In the genomic region with DNA sequence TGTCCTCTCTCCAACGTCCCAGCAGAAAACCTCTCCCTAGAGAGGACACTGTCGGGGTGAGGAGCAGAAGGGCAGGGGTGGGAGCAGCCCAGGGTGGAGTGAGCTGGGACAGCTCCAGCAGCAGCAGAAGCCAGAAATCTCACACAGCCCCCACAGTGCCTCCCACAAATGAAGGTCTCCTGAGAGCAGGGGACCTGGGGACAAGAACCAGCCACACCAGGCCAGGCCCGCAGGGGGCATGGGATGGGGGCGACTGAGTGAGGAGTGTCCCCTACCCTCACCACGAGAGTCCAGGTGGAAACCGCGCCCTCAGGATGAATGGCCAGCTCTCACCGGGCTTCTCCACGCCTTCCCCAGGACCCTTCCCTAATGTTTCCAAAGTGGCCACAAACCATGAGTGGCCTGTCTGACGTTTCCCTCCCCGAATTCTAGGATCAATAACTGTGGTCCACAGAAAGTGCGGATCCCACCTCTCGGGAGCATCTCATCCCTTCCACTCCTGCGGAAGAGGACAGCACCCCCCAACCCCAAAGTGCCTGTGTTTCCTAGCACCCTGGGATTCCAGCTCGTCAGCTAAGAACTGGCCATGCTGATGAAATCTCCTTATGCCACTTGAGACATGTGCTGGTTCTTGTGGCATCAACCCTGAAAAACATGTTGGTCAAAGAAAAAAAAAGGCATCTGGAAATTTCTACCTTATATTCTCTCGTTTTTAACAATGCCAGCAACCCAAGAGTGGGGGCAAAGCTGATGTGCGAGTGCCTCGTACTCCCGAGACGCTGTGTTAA, we compare ENCODE assay signal across 12 cellular contexts.
DNase-seq lines count a peak whose midpoint lies in the region; ATAC-seq and TF ChIP-seq lines count a peak whose summit lies in the region.
"Had no signal": no experiment of that assay in that cellular context is flagged by ENCODE, and none has a peak within 500 bp of the region (broad histone marks: within the 10 kb centered on the region; RNA-seq: fewer than 3 reads in every experiment).

No MANE protein-coding gene starts in this region.

- peak overlapping the region; percentile 31 for H3K56ac ChIP-seq in IMR-90 (ENCODE audit: extremely low read depth, insufficient read depth, low read length)

- H3K27me3 Mint-ChIP-seq in CD14-positive monocyte (ENCODE audit: low read depth in 3 of 3) = peaks cover 0 to 4% (median under 1%) of the 10 kb centered on the region in 3 donors
- H3K27me3 Mint-ChIP-seq: naive thymus-derived CD8-positive, alpha-beta T cell had no signal

- TF ChIP-seq POLR2A in IMR-90 (IDR thresholded peaks at IDR 0.05; ENCODE audit: low read depth, low read length) = no peak

- peak overlapping the region; percentile 83 for H3K27ac ChIP-seq in IMR-90 (ENCODE audit: insufficient read depth, low read length)
- H3K27ac ChIP-seq in dorsolateral prefrontal cortex = peak overlapping the region in 32 of 59 donors; percentile 4 to 65 (median 45)
- peak overlapping the region; percentile 98 for H3K27ac ChIP-seq in osteoblast (ENCODE audit: low read depth, low read length)

- H2AK5ac ChIP-seq in IMR-90 (ENCODE audit: low read depth, low read length) = peak overlapping the region; percentile 76

- peaks cover 6 to 23% of the 10 kb centered on the region in 2 donors for H3K36me3 Mint-ChIP-seq in CD14-positive monocyte
- H3K36me3 Mint-ChIP-seq: naive thymus-derived CD8-positive, alpha-beta T cell had no signal

- DNase-seq in CD14-positive monocyte (ENCODE audit: low spot score) = peak; percentile 20
- no peak for DNase-seq in IMR-90
- DNase-seq in dorsolateral prefrontal cortex = peak in 5 of 10 donors; percentile 2 to 36 (median 15)
- DNase-seq in osteoblast (ENCODE audit: insufficient read length, low spot score, missing footprints) = no peak
- DNase-seq in OCI-M1 (lab: John Stamatoyannopoulos, UW) = no peak
- DNase-seq: activated CD4-positive, alpha-beta T cell treated with anti-CD3 and anti-CD28 coated beads, Interleukin-2, amount 50 U/mL, for 1 hour; hippocampal formation; naive thymus-derived CD8-positive, alpha-beta T cell; NCI-H1105 treated with DMSO at 0.1 percent for 48 hours had no signal

- peak overlapping the region; percentile 88 for H4K91ac ChIP-seq in IMR-90 (ENCODE audit: insufficient read depth, low read depth, low read length)

- dilution Hi-C loops in IMR-90 (cut with HindIII; ENCODE audit: low sequenced_read_pairs, unreplicated experiment) = no loop called here

- peak overlapping the region; percentile 66 for H3K18ac ChIP-seq in IMR-90 (ENCODE audit: low read depth, low read length)

- peak overlapping the region; percentile 88 for H2BK5ac ChIP-seq in IMR-90 (ENCODE audit: low read depth, low read length, poor library complexity, severe bottlenecking)

- peak overlapping the region; percentile 93 for H2BK20ac ChIP-seq in IMR-90 (ENCODE audit: low read depth, low read length)

- H4K5ac ChIP-seq in IMR-90 (ENCODE audit: low read depth, low read length) = peak overlapping the region; percentile 54

- peak overlapping the region; percentile 89 for H3K4ac ChIP-seq in IMR-90 (ENCODE audit: low read depth, low read length)

- TF ChIP-seq CTCF in CD14-positive monocyte (IDR thresholded peaks at IDR 0.05) (no peak), IMR-90 (conservative IDR thresholded peaks at IDR 0.05; ENCODE audit: low read depth, low read length) (no peak), dorsolateral prefrontal cortex (IDR thresholded peaks at IDR 0.05 in 54 of 56, conservative IDR thresholded peaks at IDR 0.05 in 2 of 56; ENCODE audit: low read depth in 1 of 56, partially characterized antibody in 56 of 56) (no peak), osteoblast (IDR thresholded peaks at IDR 0.05; ENCODE audit: extremely low read depth, low read depth, low read length) (no peak)

- CTCF ChIA-PET in IMR-90 (lab: Yijun Ruan, JAX) = interaction anchor here (0.7 kb wide), 1 partner anchor 117 kb away, joined by 4 read pairs; no protein-coding TSS in a partner anchor

- no peaks in the 10 kb centered on the region for H3K9me3 Mint-ChIP-seq in CD14-positive monocyte
- H3K9me3 Mint-ChIP-seq: naive thymus-derived CD8-positive, alpha-beta T cell had no signal

- H3K23ac ChIP-seq in IMR-90 (ENCODE audit: low read depth, low read length) = peak overlapping the region; percentile 65; the same call in 1 of the 2 replicates

- H4K8ac ChIP-seq in IMR-90 (ENCODE audit: low read depth in 2 of 2, low read length in 2 of 2) = peak overlapping the region; percentile 38 to 76

- H3K9me3 ChIP-seq in IMR-90 (ENCODE audit: control insufficient read depth, insufficient read depth, low read length) = no peaks in the 10 kb centered on the region
- H3K9me3 ChIP-seq in osteoblast (ENCODE audit: low read depth, low read length) = no peaks in the 10 kb centered on the region

- peak overlapping the region; percentile 33 for H3K14ac ChIP-seq in IMR-90 (replicated peaks; ENCODE audit: low read depth, low read length)

- in situ Hi-C loops in IMR-90 (cut with MboI; ENCODE audit: low sequenced_read_pairs) = loop anchor here (10.0 kb wide), 1 partner anchor 115 kb away; no protein-coding TSS in a partner anchor

- H3K4me3 Mint-ChIP-seq in CD14-positive monocyte = no peak overlapping the region
- H3K4me3 Mint-ChIP-seq: naive thymus-derived CD8-positive, alpha-beta T cell had no signal

- H4K20me1 ChIP-seq in IMR-90 (ENCODE audit: insufficient read depth, low read length) = no peaks in the 10 kb centered on the region
- H4K20me1 ChIP-seq in osteoblast (ENCODE audit: insufficient read depth, low read length) = no peaks in the 10 kb centered on the region

- BruUV-seq in IMR-90 (replicated peaks; lab: Mats Ljungman, UMichigan) = no TSS peak

- peaks cover 29% of the 10 kb centered on the region for H3K79me2 ChIP-seq in osteoblast (ENCODE audit: insufficient read depth, low read length)

- ATAC-seq in IMR-90 (ENCODE audit: low read depth) = no peak
- ATAC-seq in HG02763 (IDR thresholded peaks at IDR 0.05; ENCODE audit: unreplicated experiment) = no peak
- ATAC-seq in GM18511 (IDR thresholded peaks at IDR 0.05; ENCODE audit: unreplicated experiment) = no peak
- no peak for ATAC-seq in HG02852 (IDR thresholded peaks at IDR 0.05; ENCODE audit: unreplicated experiment)
- ATAC-seq: naive thymus-derived CD8-positive, alpha-beta T cell had no signal

- H2BK15ac ChIP-seq in IMR-90 (ENCODE audit: low read depth, low read length) = peak overlapping the region; percentile 54; the same call in 1 of the 3 replicates

- H3K27ac Mint-ChIP-seq in CD14-positive monocyte = peak overlapping the region in 5 of 7 donors; percentile 53 to 82 (median 72)

- POLR2A ChIA-PET in IMR-90 (lab: Charles Lee; ENCODE audit: unreplicated experiment) = no interaction called here

- no peaks in the 10 kb centered on the region for H3K27me3 ChIP-seq in IMR-90 (ENCODE audit: control insufficient read depth, insufficient read depth, low read length)
- no peaks in the 10 kb centered on the region for H3K27me3 ChIP-seq in dorsolateral prefrontal cortex
- H3K27me3 ChIP-seq in osteoblast (ENCODE audit: insufficient read depth, low read length) = no peaks in the 10 kb centered on the region

- WGBS in IMR-90 (ENCODE audit: extremely low coverage in 2 of 2, insufficient read length in 1 of 2), 2 experiments = 87% methylated on average over 10 of the region's 20 CpGs; no CpG with 5 or more reads in 1 of the 2 experiments

- H2AK9ac ChIP-seq in IMR-90 (replicated peaks; ENCODE audit: low read depth, low read length, poor library complexity) = peak overlapping the region; percentile 8

- peaks cover 41% of the 10 kb centered on the region for H3K4me1 ChIP-seq in IMR-90 (ENCODE audit: control insufficient read depth, insufficient read depth, low read length)
- H3K4me1 ChIP-seq in osteoblast (ENCODE audit: insufficient read depth, low read length) = peaks cover 34% of the 10 kb centered on the region

- H3K79me1 ChIP-seq in IMR-90 (ENCODE audit: low read depth in 1 of 2, low read length in 2 of 2) = peaks cover 32 to 87% of the 10 kb centered on the region in 2 experiments

- H2AFZ ChIP-seq in IMR-90 (replicated peaks; ENCODE audit: low read length, poor library complexity) (peak overlapping the region; percentile 9), osteoblast (ENCODE audit: low read length) (peak overlapping the region; percentile 81)

- no peaks in the 10 kb centered on the region for H3K36me3 ChIP-seq in IMR-90 (ENCODE audit: control insufficient read depth, insufficient read depth, low read length)
- H3K36me3 ChIP-seq in osteoblast (ENCODE audit: insufficient read depth, low read length) = no peaks in the 10 kb centered on the region

- intact Hi-C loops in CD14-positive monocyte (cut with micrococcal nuclease) = loop anchor here in 1 of 2 donors (10.0 kb wide), 1 partner anchor 115 kb away; no protein-coding TSS in a partner anchor
- intact Hi-C loops in IMR-90 (cut with micrococcal nuclease) = no loop called here
- intact Hi-C loops in dorsolateral prefrontal cortex (cut with DNase I) = no loop called here

- peaks cover 46% of the 10 kb centered on the region for H3K4me1 Mint-ChIP-seq in CD14-positive monocyte

- H2BK120ac ChIP-seq in IMR-90 (ENCODE audit: low read depth, low read length) = peak overlapping the region; percentile 81

- no peak for TF ChIP-seq RAD21 in IMR-90 (IDR thresholded peaks at IDR 0.05; ENCODE audit: low read length)

- H3K4me2 ChIP-seq in IMR-90 (ENCODE audit: low read depth, low read length) (0 out of 2 replicates have a peak overlapping the region, but pooled peaks have one; percentile 17), osteoblast (ENCODE audit: insufficient read depth, low read length) (peak overlapping the region; percentile 66)

- H3K9me1 ChIP-seq in IMR-90 (ENCODE audit: insufficient read depth, low read length) = peaks cover 23% of the 10 kb centered on the region

- no peak overlapping the region for H3K4me3 ChIP-seq in IMR-90 (ENCODE audit: insufficient read depth, low read depth, low read length)
- H3K4me3 ChIP-seq in dorsolateral prefrontal cortex = no peak overlapping the region
- no peak overlapping the region for H3K4me3 ChIP-seq in osteoblast (ENCODE audit: insufficient read depth, low read length)

- H3K9ac ChIP-seq in IMR-90 (ENCODE audit: low read depth, low read length) = peak overlapping the region; percentile 36; the same call in 1 of the 2 replicates

TF ChIP-seq in IMR-90, 13 proteins besides CTCF, POLR2A, EP300 and RAD21:
- no peak for TF ChIP-seq RFX5 (IDR thresholded peaks at IDR 0.05; ENCODE audit: low read depth, low read length)
- no peak for TF ChIP-seq MAZ (IDR thresholded peaks at IDR 0.05; ENCODE audit: borderline replicate concordance, low read depth, low read length)
- no peak for TF ChIP-seq FOS (IDR thresholded peaks at IDR 0.05; ENCODE audit: low read depth, low read length)

Comparison
In these comparisons a context has a peak if more than half of its experiments do, and no peak if none do; other contexts are left out.
1. H3K27ac ChIP-seq: peak in every context shown above with its lines; median percentile 98 in osteoblast; 83 in IMR-90; 45 in dorsolateral prefrontal cortex.